27 cellular contexts compared by ENCODE assay signal in genomic region chr6:100901582-100901981, GRCh38.
"Had no signal": no experiment of that assay in that cellular context is flagged by ENCODE, and none has a peak within 500 bp of the region (broad histone marks: within the 10 kb centered on the region; RNA-seq: fewer than 3 reads in every experiment).

No MANE protein-coding gene starts in this region.

- ATAC-seq: left ventricle myocardium superior; lower lobe of right lung; naive thymus-derived CD4-positive, alpha-beta T cell; natural killer cell treated with Interleukin-12 subunit alpha and Interleukin-12 subunit beta and Interleukin-15 and Interleukin-18, amount 100 ng/mL, for 72 hours; pancreas; right cardiac atrium; stimulated activated memory B cell treated with anti-CD40 and anti-IgM and Interleukin-4, amounts not matched to agents 10 μg/mL and 1 μg/mL and 100 μg/mL, for 72 hours; stimulated activated naive CD8-positive, alpha-beta T cell treated with anti-CD3 and anti-CD28 coated beads, Interleukin-15, amount 100 ng/mL, for 72 hours had no signal

- H3K4me1 ChIP-seq: lower lobe of right lung, pancreas, prostate gland, sigmoid colon, tibial nerve, uterus had no signal

- H3K9me3 ChIP-seq: lower lobe of right lung, pancreas, prostate gland, tibial nerve, uterus had no signal

- FAIRE-seq: keratinocyte, pancreas had no signal

- H3K4me3 ChIP-seq: lower lobe of right lung, pancreas, prostate gland, sigmoid colon, smooth muscle cell, tibial nerve, uterus had no signal

- H3K27me3 ChIP-seq: pancreas, sigmoid colon, tibial nerve, uterus had no signal

- DNase-seq: hippocampal formation; kidney glomerular epithelial cell; left ventricle myocardium superior; lower lobe of right lung; mammary epithelial cell; mesenchymal stem cell; naive thymus-derived CD4-positive, alpha-beta T cell; nucleus accumbens; pancreas; posterior cingulate gyrus; retina; right cardiac atrium; sigmoid colon; stimulated activated CD4-positive, alpha-beta T cell treated with anti-CD3 and anti-CD28 coated beads, Interleukin-1b, Interleukin-23, amount 100 ng/mL, for 48 hours; stimulated activated CD4-positive, alpha-beta T cell treated with anti-CD3 and anti-CD28 coated beads, Interleukin-2, amount 100 ng/mL, for 48 hours; stimulated activated CD4-positive, alpha-beta T cell treated with anti-CD3 and anti-CD28 coated beads, Interleukin-4, amount 100 ng/mL, for 4 hours; stimulated activated CD8-positive, alpha-beta memory T cell treated with anti-CD3 and anti-CD28 coated beads, Interleukin-4, amount 100 ng/mL, for 48 hours; stimulated activated naive CD4-positive, alpha-beta T cell treated with Interleukin-2 at 50 U/mL for 16 hours; stimulated activated naive CD8-positive, alpha-beta T cell treated with anti-CD3 and anti-CD28 coated beads, Interleukin-15, amount 100 ng/mL, for 72 hours; substantia nigra; uterus had no signal

- H3K27ac ChIP-seq: lower lobe of right lung, pancreas, prostate gland, sigmoid colon, tibial nerve, uterus had no signal

- H3K36me3 ChIP-seq: lower lobe of right lung, pancreas, prostate gland, sigmoid colon, tibial nerve, uterus had no signal
